14 cellular contexts compared by ENCODE assay signal in the genomic region with DNA sequence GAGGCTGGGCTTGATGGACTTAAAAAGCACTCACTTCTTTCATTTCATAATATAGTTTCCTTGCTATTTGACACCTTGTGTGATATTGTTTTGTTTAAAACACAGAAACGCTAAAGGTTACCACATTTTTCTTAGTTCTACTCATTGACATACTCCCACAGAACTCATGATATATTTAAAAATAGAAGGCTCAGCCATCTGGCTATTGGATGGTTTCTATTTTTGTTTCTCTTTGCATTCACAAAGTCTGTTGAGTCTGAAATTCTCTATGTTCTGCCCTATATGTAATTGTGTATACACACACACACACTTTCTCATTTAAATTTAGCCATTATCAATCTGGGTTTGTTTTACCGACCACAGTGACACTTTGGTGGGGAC.
DNase-seq lines count a peak whose midpoint lies in the region; ATAC-seq, FAIRE-seq and TF ChIP-seq lines count a peak whose summit lies in the region.
"Had no signal": no experiment of that assay in that cellular context is flagged by ENCODE, and none has a peak within 500 bp of the region (broad histone marks: within the 10 kb centered on the region; RNA-seq: fewer than 3 reads in every experiment).

No MANE protein-coding gene starts in this region.

- no peaks in the 10 kb centered on the region for H3K36me3 ChIP-seq in RWPE2 (ENCODE audit: low read depth)
- H3K36me3 ChIP-seq in HepG2 (replicated peaks in 1 of 2; ENCODE audit: control insufficient read depth in 1 of 2, insufficient read depth in 2 of 2, low read length in 2 of 2) = no peaks in the 10 kb centered on the region

- TF ChIP-seq RAD21 in HepG2 (CRISPR knock-in tag; IDR thresholded peaks at IDR 0.05) = no peak

- no peaks in the 10 kb centered on the region for H3K9me3 Mint-ChIP-seq in progenitor cell of endocrine pancreas (ENCODE audit: low read depth)
- H3K9me3 Mint-ChIP-seq in Calu3 (ENCODE audit: low read depth, unreplicated experiment) = no peaks in the 10 kb centered on the region
- H3K9me3 Mint-ChIP-seq: dendritic cell treated with granulocyte-macrophage colony-stimulating factor and Interleukin-4, amounts not matched to agents 40 ng/mL and 50 ng/mL, for 4 days; nephron progenitor cell had no signal

- DNase-seq in RWPE2 (ENCODE audit: low spot score) (no peak), progenitor cell of endocrine pancreas (ENCODE audit: low spot score, unreplicated experiment) (no peak), NCI-H82 treated with DMSO at 0.1 percent for 48 hours (lab: John Stamatoyannopoulos, UW; ENCODE audit: unreplicated experiment) (no peak), HepG2 (ENCODE audit: low spot score) (no peak), Calu3 (no peak)
- DNase-seq: activated gamma-delta T cell, EL, nephron progenitor cell, trophoblast cell had no signal

- FAIRE-seq in HepG2 (lab: Jason Lieb, UNC) = no peak

- no peaks in the 10 kb centered on the region for H3K27me3 Mint-ChIP-seq in progenitor cell of endocrine pancreas
- H3K27me3 Mint-ChIP-seq in Calu3 (ENCODE audit: unreplicated experiment) = no peaks in the 10 kb centered on the region
- H3K27me3 Mint-ChIP-seq: dendritic cell treated with granulocyte-macrophage colony-stimulating factor and Interleukin-4, amounts not matched to agents 40 ng/mL and 50 ng/mL, for 4 days had no signal

- ATAC-seq in GM19328 (IDR thresholded peaks at IDR 0.05; ENCODE audit: unreplicated experiment) (peak; percentile 58), HG02885 (IDR thresholded peaks at IDR 0.05; ENCODE audit: poor library complexity, unreplicated experiment) (peak; percentile 53), RWPE2 (ENCODE audit: low read depth) (no peak), HepG2 (no peak)
- ATAC-seq: SK-N-SH treated with all-trans-retinoic acid at 6 μM for 48 hours had no signal

- H3K4me3 Mint-ChIP-seq in progenitor cell of endocrine pancreas (ENCODE audit: low read depth) (no peak overlapping the region), Calu3 (ENCODE audit: low read depth, unreplicated experiment) (no peak overlapping the region)
- H3K4me3 Mint-ChIP-seq: dendritic cell treated with granulocyte-macrophage colony-stimulating factor and Interleukin-4, amounts not matched to agents 40 ng/mL and 50 ng/mL, for 4 days; nephron progenitor cell had no signal

- H3K27ac ChIP-seq in RWPE2 (ENCODE audit: poor library complexity, severe bottlenecking) = peak overlapping the region; percentile 20
- H3K27ac ChIP-seq in HepG2 (ENCODE audit: extremely low read length, insufficient read depth, low read length) = no peak overlapping the region
- H3K27ac ChIP-seq: C4-2B had no signal

- H3K9me3 ChIP-seq in RWPE2 (ENCODE audit: severe bottlenecking) (no peaks in the 10 kb centered on the region), HepG2 (ENCODE audit: low read length) (no peaks in the 10 kb centered on the region)

- no peak overlapping the region for H3K9ac ChIP-seq in HepG2 (ENCODE audit: insufficient read depth, low read depth, low read length)

- no peaks in the 10 kb centered on the region for H3K36me3 Mint-ChIP-seq in progenitor cell of endocrine pancreas (ENCODE audit: insufficient read depth)
- H3K36me3 Mint-ChIP-seq in Calu3 (ENCODE audit: insufficient read depth, unreplicated experiment) = no peaks in the 10 kb centered on the region

- intact Hi-C loops in HepG2 (cut with micrococcal nuclease; ENCODE audit: unreplicated experiment) = no loop called here
- intact Hi-C loops in Calu3 (cut with micrococcal nuclease; ENCODE audit: unreplicated experiment) = no loop called here

- no peak overlapping the region for H2AFZ ChIP-seq in HepG2 (ENCODE audit: low read length)

- CTCF ChIA-PET in HepG2 (lab: Yijun Ruan, JAX; ENCODE audit: low intra/inter-chr PET ratio, low total read pairs) (no interaction called here), Calu3 (lab: Charles Lee) (interaction anchor here (0.6 kb wide), 1 partner anchor 106 kb away, joined by 3 read pairs; no protein-coding TSS in a partner anchor)

- no peaks in the 10 kb centered on the region for H3K79me2 ChIP-seq in HepG2 (ENCODE audit: insufficient read depth, low read length)

- no peak for TF ChIP-seq EP300 in HepG2 (IDR thresholded peaks at IDR 0.05; ENCODE audit: low read depth in 2 of 2, low read length in 2 of 2)
- no peak for TF ChIP-seq EP300 in HepG2 (CRISPR knock-in tag; IDR thresholded peaks at IDR 0.05; ENCODE audit: borderline replicate concordance)

- H3K4me3 ChIP-seq in RWPE2 (ENCODE audit: severe bottlenecking) (no peak overlapping the region), HepG2 (replicated peaks in 1 of 3; ENCODE audit: insufficient read depth in 1 of 3, low read depth in 2 of 3, low read length in 3 of 3) (no peak overlapping the region)

- no peaks in the 10 kb centered on the region for H4K20me1 ChIP-seq in HepG2 (ENCODE audit: insufficient read depth, low read length)

- H3K27me3 ChIP-seq in RWPE2 (ENCODE audit: insufficient read depth, poor library complexity, severe bottlenecking) (no peaks in the 10 kb centered on the region), HepG2 (ENCODE audit: control insufficient read depth in 1 of 2, insufficient read depth in 2 of 2, low read length in 2 of 2) (no peaks in the 10 kb centered on the region)

- WGBS in HepG2 (ENCODE audit: low lambda C conversion rate) = 46% methylated on average over 2 of the region's 2 CpGs

- no peak overlapping the region for H3K4me2 ChIP-seq in HepG2 (ENCODE audit: low read depth, low read length)

- POLR2A ChIA-PET in HepG2 (lab: Yijun Ruan, JAX) = no interaction called here

- in situ Hi-C loops in HepG2 (cut with HindIII; ENCODE audit: extremely low pct_ligation_motif_present, low pct_unique_long_range_greater_than_20kb) = no loop called here

- TF ChIP-seq CTCF in RWPE2 (IDR thresholded peaks at IDR 0.05; ENCODE audit: poor library complexity, severe bottlenecking) (no peak), progenitor cell of endocrine pancreas (IDR thresholded peaks at IDR 0.05; ENCODE audit: unreplicated experiment) (no peak), HepG2 (CRISPR knock-in tag; IDR thresholded peaks at IDR 0.05) (no peak), Calu3 (IDR thresholded peaks at IDR 0.05; ENCODE audit: unreplicated experiment) (no peak)

- H3K27ac Mint-ChIP-seq in progenitor cell of endocrine pancreas (peak overlapping the region; percentile 92), Calu3 (ENCODE audit: unreplicated experiment) (no peak overlapping the region)
- H3K27ac Mint-ChIP-seq: dendritic cell treated with granulocyte-macrophage colony-stimulating factor and Interleukin-4, amounts not matched to agents 40 ng/mL and 50 ng/mL, for 4 days; nephron progenitor cell had no signal

- TF ChIP-seq POLR2A in HepG2 (IDR thresholded peaks at IDR 0.05; ENCODE audit: insufficient read depth in 1 of 2, low read depth in 2 of 2, low read length in 2 of 2) = no peak

- H3K4me1 ChIP-seq in RWPE2 (ENCODE audit: insufficient read depth, poor library complexity, severe bottlenecking) = peaks cover 6% of the 10 kb centered on the region
- no peaks in the 10 kb centered on the region for H3K4me1 ChIP-seq in HepG2 (ENCODE audit: insufficient read depth, low read length)

- BruUV-seq in HepG2 (replicated peaks; lab: Mats Ljungman, UMichigan) (no TSS peak), Calu3 (replicated peaks; lab: Mats Ljungman, UMichigan) (no TSS peak)

- H3K4me1 Mint-ChIP-seq in progenitor cell of endocrine pancreas (ENCODE audit: low read depth) (peaks cover 31% of the 10 kb centered on the region), Calu3 (ENCODE audit: low read depth, unreplicated experiment) (no peaks in the 10 kb centered on the region)

TF ChIP-seq in HepG2, 621 proteins besides CTCF, POLR2A, EP300 and RAD21:
- TF ChIP-seq, protein P1, sequence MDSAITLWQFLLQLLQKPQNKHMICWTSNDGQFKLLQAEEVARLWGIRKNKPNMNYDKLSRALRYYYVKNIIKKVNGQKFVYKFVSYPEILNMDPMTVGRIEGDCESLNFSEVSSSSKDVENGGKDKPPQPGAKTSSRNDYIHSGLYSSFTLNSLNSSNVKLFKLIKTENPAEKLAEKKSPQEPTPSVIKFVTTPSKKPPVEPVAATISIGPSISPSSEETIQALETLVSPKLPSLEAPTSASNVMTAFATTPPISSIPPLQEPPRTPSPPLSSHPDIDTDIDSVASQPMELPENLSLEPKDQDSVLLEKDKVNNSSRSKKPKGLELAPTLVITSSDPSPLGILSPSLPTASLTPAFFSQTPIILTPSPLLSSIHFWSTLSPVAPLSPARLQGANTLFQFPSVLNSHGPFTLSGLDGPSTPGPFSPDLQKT (CRISPR knock-in tag; IDR thresholded peaks at IDR 0.05; ENCODE audit: borderline replicate concordance) = no peak
- TF ChIP-seq ZNF781 (CRISPR knock-in tag; IDR thresholded peaks at IDR 0.05; ENCODE audit: borderline replicate concordance, not compliant biosample characterization) (no peak), ZNF841 (CRISPR knock-in tag; IDR thresholded peaks at IDR 0.05; ENCODE audit: borderline replicate concordance) (no peak), KAT7 (CRISPR knock-in tag; IDR thresholded peaks at IDR 0.05; ENCODE audit: borderline replicate concordance) (no peak), ZSCAN29 (CRISPR knock-in tag; conservative IDR thresholded peaks at IDR 0.05) (no peak), ZNF333 (CRISPR knock-in tag; IDR thresholded peaks at IDR 0.05; ENCODE audit: borderline replicate concordance) (no peak), KLF16 (CRISPR knock-in tag; IDR thresholded peaks at IDR 0.05) (no peak), HNRNPLL (IDR thresholded peaks at IDR 0.05; ENCODE audit: low read depth, low read length, poor library complexity, severe bottlenecking) (no peak), ZNF292 (CRISPR knock-in tag; IDR thresholded peaks at IDR 0.05; ENCODE audit: borderline replicate concordance, low read depth) (no peak)
- TF ChIP-seq, protein P2, sequence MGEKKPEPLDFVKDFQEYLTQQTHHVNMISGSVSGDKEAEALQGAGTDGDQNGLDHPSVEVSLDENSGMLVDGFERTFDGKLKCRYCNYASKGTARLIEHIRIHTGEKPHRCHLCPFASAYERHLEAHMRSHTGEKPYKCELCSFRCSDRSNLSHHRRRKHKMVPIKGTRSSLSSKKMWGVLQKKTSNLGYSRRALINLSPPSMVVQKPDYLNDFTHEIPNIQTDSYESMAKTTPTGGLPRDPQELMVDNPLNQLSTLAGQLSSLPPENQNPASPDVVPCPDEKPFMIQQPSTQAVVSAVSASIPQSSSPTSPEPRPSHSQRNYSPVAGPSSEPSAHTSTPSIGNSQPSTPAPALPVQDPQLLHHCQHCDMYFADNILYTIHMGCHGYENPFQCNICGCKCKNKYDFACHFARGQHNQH (CRISPR knock-in tag; IDR thresholded peaks at IDR 0.05) = no peak

Comparison
In these comparisons a context has a peak if more than half of its experiments do, and no peak if none do; other contexts are left out.
1. ATAC-seq: peak in GM19328 (single experiment) and HG02885 (single experiment); none in RWPE2 (single experiment) and HepG2 (single experiment).